ENCODE assay signal across 8 cellular contexts in genomic region chr9:6667633-6668280, GRCh38. TPM values are rescaled to one million over a fixed set of nuclear protein-coding genes. Genes with fewer than 3 reads are reported as not detected.
DNase-seq lines count a peak whose midpoint lies in the region; ATAC-seq and TF ChIP-seq lines count a peak whose summit lies in the region.

No MANE protein-coding gene starts in this region.

- H3K14ac ChIP-seq in H9 (ENCODE audit: insufficient read depth, low read length), result no peak overlapping the region

- H3K79me2 ChIP-seq in H9 (ENCODE audit: insufficient read depth, low read length) (no peaks in the 10 kb centered on the region), smooth muscle cell (ENCODE audit: low read depth) (no peaks in the 10 kb centered on the region)

- no peaks in the 10 kb centered on the region for H3K9me3 Mint-ChIP-seq in H9

- H3K4me1 ChIP-seq in H9 (ENCODE audit: insufficient read depth, low read length) (peaks cover 2% of the 10 kb centered on the region; the same call in 1 of the 2 replicates), smooth muscle cell (ENCODE audit: low read depth) (no peaks in the 10 kb centered on the region)

- H2BK15ac ChIP-seq in H9 (ENCODE audit: low read depth, low read length), result no peak overlapping the region

- H3K9me3 ChIP-seq in H9 (ENCODE audit: control insufficient read depth, low read depth, low read length), result no peaks in the 10 kb centered on the region
- no peaks in the 10 kb centered on the region for H3K9me3 ChIP-seq in smooth muscle cell (replicated peaks; ENCODE audit: low read depth)

- TF ChIP-seq CTCF in C4-2B (conservative IDR thresholded peaks at IDR 0.05), result peak; percentile 85
- peak; percentile 76 for TF ChIP-seq CTCF in H9 (conservative IDR thresholded peaks at IDR 0.05)
- peak; percentile 57 for TF ChIP-seq CTCF in fibroblast of villous mesenchyme (IDR thresholded peaks at IDR 0.05; ENCODE audit: insufficient read depth, low read depth, low read length)
- TF ChIP-seq CTCF in smooth muscle cell (IDR thresholded peaks at IDR 0.05; ENCODE audit: borderline replicate concordance, insufficient read depth, poor library complexity, severe bottlenecking), result peak; percentile 54

- no peak overlapping the region for H3K27ac Mint-ChIP-seq in H9

- WGBS in H9 (ENCODE audit: extremely low coverage, insufficient read length, low lambda C conversion rate), result no CpG with 5 or more reads among the region's 5 CpGs
- 82% methylated on average over 5 of the region's 5 CpGs for WGBS in smooth muscle cell (ENCODE audit: low lambda C conversion rate)

- DNase-seq in H9 (no peak), RPMI7951 (ENCODE audit: low read depth) (peak; percentile 39), fibroblast of villous mesenchyme (ENCODE audit: low read depth) (peak; percentile 37), smooth muscle cell (lab: John Stamatoyannopoulos, UW; ENCODE audit: unreplicated experiment) (no peak)
- DNase-seq in effector CD8-positive, alpha-beta T cell (lab: John Stamatoyannopoulos, UW), result no peak
- DNase-seq in activated CD4-positive, alpha-beta T cell treated with anti-CD3 and anti-CD28 coated beads for 48 hours, result no peak

- H2BK20ac ChIP-seq in H9 (ENCODE audit: low read depth, low read length, poor library complexity, severe bottlenecking), result no peak overlapping the region

- H3K4me2 ChIP-seq in H9 (ENCODE audit: insufficient read depth, insufficient read length, low read length) (no peak overlapping the region), smooth muscle cell (no peak overlapping the region)

- no peaks in the 10 kb centered on the region for H3K79me1 ChIP-seq in H9 (ENCODE audit: insufficient read depth, low read depth, low read length, poor library complexity, severe bottlenecking)

- H3K27me3 ChIP-seq in H9 (ENCODE audit: insufficient read depth, low read length) (no peaks in the 10 kb centered on the region), smooth muscle cell (ENCODE audit: low read depth) (no peaks in the 10 kb centered on the region)

- H4K91ac ChIP-seq in H9 (ENCODE audit: insufficient read length, low read depth, low read length), result no peak overlapping the region

- H3F3A ChIP-seq in smooth muscle cell (ENCODE audit: low read depth), result no peaks in the 10 kb centered on the region

- H3K4me3 ChIP-seq in fibroblast of villous mesenchyme (ENCODE audit: low read depth, low read length) (no peak overlapping the region), smooth muscle cell (no peak overlapping the region)

- no peak overlapping the region for H3K56ac ChIP-seq in H9 (ENCODE audit: insufficient read length, low read depth, low read length)

- H4K5ac ChIP-seq in H9 (ENCODE audit: insufficient read length, low read depth, low read length), result no peak overlapping the region

- H3K9ac ChIP-seq in H9 (ENCODE audit: extremely low read depth, insufficient read length, low read length) (no peak overlapping the region), smooth muscle cell (ENCODE audit: low read depth) (no peak overlapping the region)

- H3K27me3 Mint-ChIP-seq in H9 (ENCODE audit: low read depth), result no peaks in the 10 kb centered on the region

- no peak overlapping the region for H2BK12ac ChIP-seq in H9 (ENCODE audit: insufficient read length, low read depth, low read length)

- H3K4me1 Mint-ChIP-seq in H9, result peaks cover 8 to 10% of the 10 kb centered on the region in 2 experiments

- no peak overlapping the region for H3K27ac ChIP-seq in C4-2B
- no peak overlapping the region for H3K27ac ChIP-seq in H9 (ENCODE audit: insufficient read length, low read depth, low read length)
- no peak overlapping the region for H3K27ac ChIP-seq in smooth muscle cell (ENCODE audit: low read depth)

- H4K8ac ChIP-seq in H9 (replicated peaks; ENCODE audit: insufficient read length, low read depth, low read length), result no peak overlapping the region

- no peak overlapping the region for H3K4me3 Mint-ChIP-seq in H9

- no peak overlapping the region for H2AFZ ChIP-seq in H9 (ENCODE audit: low read length)
- H2AFZ ChIP-seq in smooth muscle cell (ENCODE audit: low read depth), result no peak overlapping the region

- H3K36me3 Mint-ChIP-seq in H9 (ENCODE audit: insufficient read depth in 1 of 3, low read depth in 3 of 3), result peaks cover 9 to 25% (median 12%) of the 10 kb centered on the region in 3 experiments; a peak in 6 of 7 replicates

- H3K18ac ChIP-seq in H9 (ENCODE audit: insufficient read length, low read depth, low read length), result no peak overlapping the region

- H3T11ph ChIP-seq in H9 (ENCODE audit: low read length), result no peak overlapping the region

- no peak overlapping the region for H2AK5ac ChIP-seq in H9 (ENCODE audit: insufficient read length, low read length)

- no peak overlapping the region for H2BK120ac ChIP-seq in H9 (ENCODE audit: low read depth, low read length, poor library complexity, severe bottlenecking)

- H3K23me2 ChIP-seq in H9 (ENCODE audit: insufficient read length, low read depth, low read length, poor library complexity, severe bottlenecking), result no peaks in the 10 kb centered on the region

- no peak overlapping the region for H3K4ac ChIP-seq in H9 (ENCODE audit: low read depth, low read length)

- no peak overlapping the region for H2BK5ac ChIP-seq in H9 (ENCODE audit: insufficient read length, low read length)

- H4K20me1 ChIP-seq in H9 (ENCODE audit: control insufficient read depth, insufficient read depth, insufficient read length), result no peaks in the 10 kb centered on the region
- no peaks in the 10 kb centered on the region for H4K20me1 ChIP-seq in smooth muscle cell (ENCODE audit: low read depth)

- ATAC-seq in HG03342 (IDR thresholded peaks at IDR 0.05; ENCODE audit: unreplicated experiment), result no peak

- no peaks in the 10 kb centered on the region for H3K36me3 ChIP-seq in smooth muscle cell (ENCODE audit: low read depth)

- no peak overlapping the region for H3K23ac ChIP-seq in H9 (ENCODE audit: insufficient read length, low read depth, low read length)

RNA-seq across cellular contexts. Expression of gene GLDC, which starts 22.2 kb away (rescaled TPM):
- total RNA-seq in H9 (2021) (74.4 and 74.6 TPM in 2 replicates), fibroblast of villous mesenchyme (0.32 and 0.43 TPM in 2 replicates), smooth muscle cell (0.13 and 0.40 TPM in 2 replicates)
- 2.0 and 2.4 TPM in 2 replicates for total RNA-seq in RPMI7951 (2014; rRNA removed; shearing (Covaris generic))
- polyA plus RNA-seq in smooth muscle cell, result 0.45 and 0.72 TPM in 2 replicates

Comparison
In these comparisons a context has a peak if more than half of its experiments do, and no peak if none do; other contexts are left out.
1. DNase-seq: peak in RPMI7951 (single experiment) and fibroblast of villous mesenchyme (single experiment); none in H9 (single experiment), smooth muscle cell (single experiment), effector CD8-positive, alpha-beta T cell (single experiment) and activated CD4-positive, alpha-beta T cell treated with anti-CD3 and anti-CD28 coated beads for 48 hours (single experiment).
2. RNA of gene GLDC, which starts 22.2 kb away (total RNA-seq): 74.4 to 74.6 TPM in H9; 2.0 to 2.4 TPM in RPMI7951, 0.32 to 0.43 TPM in fibroblast of villous mesenchyme and 0.13 to 0.40 TPM in smooth muscle cell; every median in the first group is over 10 times any median in the second.
3. Peak in every context shown above with its lines, with median percentiles within 50 percentile points of each other: CTCF ChIP-seq.